In genomic region chr10:84308481-84309304, GRCh38 we compare ENCODE assay signal across 8 cellular contexts. TPM values are rescaled to one million over a fixed set of nuclear protein-coding genes. Genes with fewer than 3 reads are reported as not detected.
DNase-seq lines count a peak whose midpoint lies in the region; ATAC-seq and TF ChIP-seq lines count a peak whose summit lies in the region.

No MANE protein-coding gene starts in this region.

- in situ Hi-C loops in GM13977 (cut with MboI; ENCODE audit: low pct_unique_long_range_greater_than_20kb, low sequenced_read_pairs, unreplicated experiment): no loop called here

- TF ChIP-seq CTCF in GM13977 (IDR thresholded peaks at IDR 0.05; ENCODE audit: extremely low read depth, insufficient read depth, missing control alignments): no peak

- DNase-seq in Ammon's horn (ENCODE audit: low spot score) (peak; percentile 73), NCI-H2196 treated with DMSO at 0.1 percent for 48 hours (lab: John Stamatoyannopoulos, UW; ENCODE audit: unreplicated experiment) (peak; percentile 35), left lobe of liver (ENCODE audit: low spot score) (peak; percentile 55), GM13977 (ENCODE audit: low spot score) (no peak)
- DNase-seq in activated effector memory CD4-positive, alpha-beta T cell treated with anti-CD3 and anti-CD28 coated beads, Interleukin-2, amount 50 U/mL, for 16 hours: peak; percentile 72

- ATAC-seq in GM21423 (IDR thresholded peaks at IDR 0.05; ENCODE audit: unreplicated experiment) (peak; percentile 63), left lobe of liver (peak; percentile 64), HG03097 (IDR thresholded peaks at IDR 0.05; ENCODE audit: low FRiP score, unreplicated experiment) (no peak), HG03045 (IDR thresholded peaks at IDR 0.05; ENCODE audit: unreplicated experiment) (no peak)

RNA-seq across cellular contexts. Expression of gene CCSER2, which starts 19.7 kb away (rescaled TPM):
- 13.9 TPM for total RNA-seq in left lobe of liver

Comparison
In these comparisons a context has a peak if more than half of its experiments do, and no peak if none do; other contexts are left out.
1. ATAC-seq: peak in GM21423 (single experiment) and left lobe of liver (single experiment); none in HG03097 (single experiment) and HG03045 (single experiment).